Comparison of ENCODE assay signal across 11 cellular contexts in genomic region chr1:201791051-201791774, GRCh38. TPM values are rescaled to one million over a fixed set of nuclear protein-coding genes. Genes with fewer than 3 reads are reported as not detected.
DNase-seq lines count a peak whose midpoint lies in the region; ATAC-seq, FAIRE-seq and TF ChIP-seq lines count a peak whose summit lies in the region.
"Had no signal": no experiment of that assay in that cellular context is flagged by ENCODE, and none has a peak within 500 bp of the region (broad histone marks: within the 10 kb centered on the region; RNA-seq: fewer than 3 reads in every experiment).

No MANE protein-coding gene starts in this region.

- H3K9me3 ChIP-seq in ascending aorta (no peaks in the 10 kb centered on the region), stomach (no peaks in the 10 kb centered on the region)

- TF ChIP-seq EP300 in stomach (IDR thresholded peaks at IDR 0.05): no peak

- TF ChIP-seq CTCF in ascending aorta (IDR thresholded peaks at IDR 0.05) (no peak), stomach (IDR thresholded peaks at IDR 0.05) (no peak)

- 45 to 59% (median 53%) methylated on average over 8 of the region's 8 CpGs for WGBS in stomach, 5 donors

- peak; percentile 15 for DNase-seq in NCI-H1436 (lab: John Stamatoyannopoulos, UW)
- peak in 1 of 2 donors; percentile 50 for DNase-seq in ascending aorta (ENCODE audit: low spot score in 2 of 2)
- DNase-seq in stomach: no peak
- no peak for DNase-seq in EL
- no peak for DNase-seq in H54 (ENCODE audit: insufficient read length, low spot score)
- DNase-seq in activated CD4-positive, alpha-beta T cell treated with anti-CD3 and anti-CD28 coated beads for 48 hours: no peak
- DNase-seq: activated CD4-positive, alpha-beta T cell treated with anti-CD3 and anti-CD28 coated beads, Interleukin-2, amount 10 ng/mL, durations not matched to agents 7 days and 5 days; left colon had no signal

- intact Hi-C loops in ascending aorta (cut with DNase I) (no loop called here), stomach (cut with DNase I; ENCODE audit: low total_unique reads) (loop anchor here (10.0 kb wide), 1 partner anchor 236 kb away; no protein-coding TSS in a partner anchor)

- peaks cover 23 to 55% of the 10 kb centered on the region in 2 donors for H3K4me1 ChIP-seq in ascending aorta
- H3K4me1 ChIP-seq in stomach: peaks cover 18 to 42% (median 34%) of the 10 kb centered on the region in 4 donors

- H3K4me3 ChIP-seq in ascending aorta: peak overlapping the region in 1 of 2 donors; percentile 12
- no peak overlapping the region for H3K4me3 ChIP-seq in stomach

- no peak for FAIRE-seq in H54 (lab: Jason Lieb, UNC)
- FAIRE-seq: GM19239 had no signal

- ATAC-seq in GM21360 (IDR thresholded peaks at IDR 0.05; ENCODE audit: unreplicated experiment): no peak
- ATAC-seq: left colon had no signal

- no peaks in the 10 kb centered on the region for H3K27me3 ChIP-seq in ascending aorta
- H3K27me3 ChIP-seq in layer of hippocampus (ENCODE audit: control insufficient read depth, insufficient read depth, low read length): no peaks in the 10 kb centered on the region
- H3K27me3 ChIP-seq in stomach: no peaks in the 10 kb centered on the region

- H3K27ac ChIP-seq in ascending aorta (peak overlapping the region; percentile 87 to 88), layer of hippocampus (ENCODE audit: low read depth, low read length) (peak overlapping the region; percentile 97), stomach (peak overlapping the region; percentile 10 to 81 (median 75))

- H3K36me3 ChIP-seq in ascending aorta (peaks cover 77% of the 10 kb centered on the region in 2 donors), stomach (peaks cover 23 to 84% (median 74%) of the 10 kb centered on the region in 4 donors)

- no peak for TF ChIP-seq POLR2A in stomach (IDR thresholded peaks at IDR 0.05)
- TF ChIP-seq POLR2A in H54 (IDR thresholded peaks at IDR 0.05; ENCODE audit: low read depth, low read length): no peak

RNA-seq across cellular contexts. Expression of gene IPO9, which starts 37.7 kb away (rescaled TPM):
- total RNA-seq in ascending aorta (9.3 TPM), stomach (10 to 100 TPM in 2 of 5 donors, 1 to 10 TPM in 3; 5.2 to 27.9 (median 9.9) TPM)
- 10 to 100 TPM; 13.5 to 18.6 (median 14.4) TPM for polyA plus RNA-seq in stomach
